In the genomic region with DNA sequence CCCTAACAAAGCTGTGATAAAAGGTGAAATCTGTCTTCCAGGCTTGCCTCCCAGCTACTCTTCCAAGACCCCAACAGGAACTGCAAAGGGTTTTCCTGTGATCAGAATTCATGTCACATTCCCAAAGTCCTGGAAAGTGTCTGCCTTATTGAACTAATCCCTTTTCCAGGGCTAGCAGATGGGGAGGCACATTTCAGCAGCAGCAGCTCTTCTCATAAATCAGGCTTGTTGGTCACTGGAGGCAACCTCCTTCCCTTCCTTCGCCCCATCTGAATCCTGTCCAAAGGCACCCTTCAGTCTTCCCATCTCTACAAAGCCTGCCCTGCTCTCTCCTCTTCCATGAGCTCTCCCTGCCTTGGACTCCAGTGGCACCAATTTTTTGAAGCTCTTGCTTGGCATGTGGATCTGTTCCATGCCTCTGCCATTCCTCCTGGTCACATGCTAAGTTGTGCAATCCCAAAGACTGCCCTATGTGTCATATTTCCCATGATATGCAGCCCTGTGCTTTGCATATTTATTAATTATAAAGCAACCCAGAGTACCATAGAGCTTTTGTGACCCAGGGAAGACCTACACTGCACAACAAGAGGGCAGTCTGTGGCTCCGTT, we compare ENCODE assay signal across 11 cellular contexts.
DNase-seq lines count a peak whose midpoint lies in the region; ATAC-seq, FAIRE-seq and TF ChIP-seq lines count a peak whose summit lies in the region.
"Had no signal": no experiment of that assay in that cellular context is flagged by ENCODE, and none has a peak within 500 bp of the region (broad histone marks: within the 10 kb centered on the region; RNA-seq: fewer than 3 reads in every experiment).

No MANE protein-coding gene starts in this region.

- H3K4me2 ChIP-seq in endothelial cell of umbilical vein (ENCODE audit: insufficient read depth, low read length), result peak overlapping the region; percentile 32

- no peak overlapping the region for H3K4me3 Mint-ChIP-seq in activated CD8-positive, alpha-beta T cell treated with anti-CD3 and anti-CD28 coated beads, Interleukin-2, amount 10 ng/mL, durations not matched to agents 7 days and 5 days
- H3K4me3 Mint-ChIP-seq: CD8-positive, alpha-beta memory T cell had no signal

- H3K27me3 ChIP-seq in endothelial cell of umbilical vein (ENCODE audit: control insufficient read depth in 2 of 2, insufficient read depth in 2 of 2, low read length in 2 of 2), result no peaks in the 10 kb centered on the region

- H3K27me3 Mint-ChIP-seq in activated CD8-positive, alpha-beta T cell treated with anti-CD3 and anti-CD28 coated beads, Interleukin-2, amount 10 ng/mL, durations not matched to agents 7 days and 5 days (ENCODE audit: low read depth), result peaks cover 27% of the 10 kb centered on the region

- no peaks in the 10 kb centered on the region for H3K79me2 ChIP-seq in endothelial cell of umbilical vein (ENCODE audit: control insufficient read depth, insufficient read depth, low read length)

- no peak overlapping the region for H3K9ac ChIP-seq in endothelial cell of umbilical vein (replicated peaks; ENCODE audit: extremely low read depth, insufficient read depth, low read length)

- CTCF ChIA-PET in endothelial cell of umbilical vein (lab: Charles Lee), result interaction anchor here (0.7 to 3.2 kb wide), 14 partner anchors 9 to 223 kb away, joined by 3 to 12 read pairs (median 3); no protein-coding TSS in a partner anchor
- CTCF ChIA-PET in activated CD8-positive, alpha-beta T cell treated with anti-CD3 and anti-CD28 coated beads, Interleukin-2, amount 10 ng/mL, durations not matched to agents 7 days and 5 days (lab: Charles Lee), result no interaction called here

- intact Hi-C loops in endothelial cell of umbilical vein (cut with micrococcal nuclease), result loop anchor here (2.0 kb wide), 2 partner anchors 36 to 224 kb away; no protein-coding TSS in a partner anchor

- H3K4me3 ChIP-seq in AG10803 (ENCODE audit: low read length), result no peak overlapping the region
- no peak overlapping the region for H3K4me3 ChIP-seq in endothelial cell of umbilical vein (replicated peaks in 1 of 3; ENCODE audit: insufficient read depth in 1 of 3, low read depth in 1 of 3, low read length in 3 of 3)

- peak; percentile 15 for FAIRE-seq in endothelial cell of umbilical vein (lab: Jason Lieb, UNC)
- FAIRE-seq: frontal cortex had no signal

- peak; percentile 65 for DNase-seq in AG10803 (ENCODE audit: low read depth)
- peak; percentile 84 for DNase-seq in NCI-H82 treated with DMSO at 0.1 percent for 48 hours (lab: John Stamatoyannopoulos, UW; ENCODE audit: unreplicated experiment)
- DNase-seq in endothelial cell of umbilical vein (ENCODE audit: low read depth, low spot score), result peak; percentile 49
- peak; percentile 45 for DNase-seq in myocyte (ENCODE audit: low read depth)
- no peak for DNase-seq in activated CD8-positive, alpha-beta T cell treated with anti-CD3 and anti-CD28 coated beads, Interleukin-2, amount 10 ng/mL, durations not matched to agents 7 days and 5 days
- no peak for DNase-seq in DMS114 treated with DMSO at 0.1 percent for 48 hours (lab: John Stamatoyannopoulos, UW; ENCODE audit: unreplicated experiment)
- DNase-seq in activated effector memory CD4-positive, alpha-beta T cell treated with Interleukin-2 at 50 U/mL for 16 hours, result no peak
- DNase-seq in NCI-H2227 (lab: John Stamatoyannopoulos, UW; ENCODE audit: unreplicated experiment), result no peak
- DNase-seq: CD8-positive, alpha-beta memory T cell; stimulated activated naive CD8-positive, alpha-beta T cell treated with anti-CD3 and anti-CD28 coated beads, Interleukin-15, Interleukin-2, amounts not matched to agents 100 U/mL and 50 U/mL, for 24 hours had no signal

- no peak for ATAC-seq in activated CD8-positive, alpha-beta T cell treated with anti-CD3 and anti-CD28 coated beads, Interleukin-2, amount 10 ng/mL, durations not matched to agents 7 days and 5 days
- ATAC-seq: stimulated activated naive CD8-positive, alpha-beta T cell treated with anti-CD3 and anti-CD28 coated beads, Interleukin-15, Interleukin-2, amounts not matched to agents 100 U/mL and 50 U/mL, for 24 hours had no signal

- TF ChIP-seq POLR2A in endothelial cell of umbilical vein (IDR thresholded peaks at IDR 0.05; ENCODE audit: low read depth, low read length), result no peak

- POLR2A ChIA-PET in endothelial cell of umbilical vein (lab: Charles Lee), result no interaction called here
- POLR2A ChIA-PET in activated CD8-positive, alpha-beta T cell treated with anti-CD3 and anti-CD28 coated beads, Interleukin-2, amount 10 ng/mL, durations not matched to agents 7 days and 5 days (lab: Charles Lee), result no interaction called here

- H3K9me3 Mint-ChIP-seq in activated CD8-positive, alpha-beta T cell treated with anti-CD3 and anti-CD28 coated beads, Interleukin-2, amount 10 ng/mL, durations not matched to agents 7 days and 5 days (ENCODE audit: insufficient read depth), result no peaks in the 10 kb centered on the region
- H3K9me3 Mint-ChIP-seq: CD8-positive, alpha-beta memory T cell had no signal

- no peak overlapping the region for H2AFZ ChIP-seq in endothelial cell of umbilical vein (ENCODE audit: low read depth, low read length)

- no peaks in the 10 kb centered on the region for H3K9me3 ChIP-seq in endothelial cell of umbilical vein (replicated peaks; ENCODE audit: control insufficient read depth, insufficient read depth, low read length)

- dilution Hi-C loops in endothelial cell of umbilical vein (cut with MboI; ENCODE audit: extremely low pct_ligation_motif_present, low sequenced_read_pairs), result no loop called here

- H3K4me1 Mint-ChIP-seq in activated CD8-positive, alpha-beta T cell treated with anti-CD3 and anti-CD28 coated beads, Interleukin-2, amount 10 ng/mL, durations not matched to agents 7 days and 5 days (ENCODE audit: low read depth), result no peaks in the 10 kb centered on the region
- H3K4me1 Mint-ChIP-seq: CD8-positive, alpha-beta memory T cell had no signal

- peaks cover 20% of the 10 kb centered on the region for H3K4me1 ChIP-seq in endothelial cell of umbilical vein (ENCODE audit: control insufficient read depth, extremely low read depth, insufficient read depth, low read length)

- no peaks in the 10 kb centered on the region for H3K36me3 Mint-ChIP-seq in activated CD8-positive, alpha-beta T cell treated with anti-CD3 and anti-CD28 coated beads, Interleukin-2, amount 10 ng/mL, durations not matched to agents 7 days and 5 days (ENCODE audit: low read depth)
- H3K36me3 Mint-ChIP-seq: CD8-positive, alpha-beta memory T cell had no signal

- H3K27ac Mint-ChIP-seq in activated CD8-positive, alpha-beta T cell treated with anti-CD3 and anti-CD28 coated beads, Interleukin-2, amount 10 ng/mL, durations not matched to agents 7 days and 5 days, result no peak overlapping the region
- H3K27ac Mint-ChIP-seq: CD8-positive, alpha-beta memory T cell had no signal

- TF ChIP-seq CTCF in AG10803 (conservative IDR thresholded peaks at IDR 0.05; ENCODE audit: low read length) (no peak), endothelial cell of umbilical vein (IDR thresholded peaks at IDR 0.05; ENCODE audit: extremely low read depth in 1 of 2, insufficient read depth in 1 of 2, low read depth in 1 of 2, low read length in 2 of 2) (no peak)

- no TSS peak for BruUV-seq in endothelial cell of umbilical vein (replicated peaks; lab: Mats Ljungman, UMichigan)

- H4K20me1 ChIP-seq in endothelial cell of umbilical vein (replicated peaks; ENCODE audit: control insufficient read depth, extremely low read depth, insufficient read depth, low read length), result no peaks in the 10 kb centered on the region

- H3K9me1 ChIP-seq in endothelial cell of umbilical vein (replicated peaks; ENCODE audit: control insufficient read depth, extremely low read depth, insufficient read depth, low read length), result no peaks in the 10 kb centered on the region

- H3K27ac ChIP-seq in endothelial cell of umbilical vein (ENCODE audit: insufficient read depth, low read depth, low read length), result peak overlapping the region; percentile 47

- H3K36me3 ChIP-seq in endothelial cell of umbilical vein (ENCODE audit: control insufficient read depth in 2 of 2, extremely low read depth in 1 of 2, insufficient read depth in 2 of 2, low read length in 2 of 2), result no peaks in the 10 kb centered on the region

TF ChIP-seq in endothelial cell of umbilical vein, 7 proteins besides CTCF, POLR2A, EP300 and RAD21:
- TF ChIP-seq POLR2AphosphoS5 (IDR thresholded peaks at IDR 0.05; ENCODE audit: insufficient read depth, low read depth, low read length) (peak; percentile 4), MYC (IDR thresholded peaks at IDR 0.05; ENCODE audit: low read depth, low read length) (no peak), JUN (IDR thresholded peaks at IDR 0.05; ENCODE audit: borderline replicate concordance, insufficient read depth, insufficient read length, low read depth) (no peak)

Comparison
In these comparisons a context has a peak if more than half of its experiments do, and no peak if none do; other contexts are left out.
1. DNase-seq: peak in AG10803 (single experiment), NCI-H82 treated with DMSO at 0.1 percent for 48 hours (single experiment), endothelial cell of umbilical vein (single experiment) and myocyte (single experiment); none in activated CD8-positive, alpha-beta T cell treated with anti-CD3 and anti-CD28 coated beads, Interleukin-2, amount 10 ng/mL, durations not matched to agents 7 days and 5 days (single experiment), DMS114 treated with DMSO at 0.1 percent for 48 hours (single experiment), activated effector memory CD4-positive, alpha-beta T cell treated with Interleukin-2 at 50 U/mL for 16 hours (single experiment) and NCI-H2227 (single experiment).